In the genomic region with DNA sequence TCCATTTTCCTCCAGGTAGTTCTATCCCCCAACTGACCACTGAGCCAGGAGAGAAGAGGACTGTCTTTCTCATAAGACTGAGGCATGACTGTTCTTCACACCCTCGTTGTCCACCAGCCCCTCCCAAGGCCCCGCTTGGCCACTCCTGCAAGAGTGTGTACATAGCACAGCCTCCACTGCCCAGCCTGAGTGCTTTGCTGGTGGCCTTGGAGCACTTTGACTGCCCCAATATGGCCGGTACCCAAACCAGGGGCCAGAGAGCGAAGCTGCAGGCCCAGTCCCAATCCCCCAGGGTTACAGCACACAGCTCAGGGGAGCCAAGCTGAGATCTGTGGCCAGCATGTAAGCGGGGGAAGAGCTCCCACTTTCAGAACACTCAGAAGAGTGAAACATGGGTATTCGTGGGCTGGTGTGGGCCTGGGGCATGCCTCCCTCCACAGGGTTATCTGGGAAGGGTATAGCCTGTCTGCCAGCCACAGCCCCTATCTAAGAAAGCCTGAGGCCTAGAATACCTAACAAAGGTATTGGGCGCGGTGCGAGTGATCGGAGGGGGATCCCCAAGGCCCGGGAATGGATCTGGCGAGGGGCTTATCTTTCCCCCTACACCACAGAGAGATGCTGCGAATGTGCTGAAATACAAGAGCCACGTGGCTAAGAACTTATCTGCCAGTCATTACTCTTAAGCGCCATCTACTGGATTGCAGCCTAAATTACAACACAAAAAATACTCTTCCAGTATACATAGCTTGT, we compare ENCODE assay signal across 8 cellular contexts.
DNase-seq lines count a peak whose midpoint lies in the region; ATAC-seq, FAIRE-seq and TF ChIP-seq lines count a peak whose summit lies in the region.

No MANE protein-coding gene starts in this region.

- H3K9me1 ChIP-seq in endothelial cell of umbilical vein (replicated peaks; ENCODE audit: control insufficient read depth, extremely low read depth, insufficient read depth, low read length): no peaks in the 10 kb centered on the region

- ATAC-seq in GM19043 (IDR thresholded peaks at IDR 0.05; ENCODE audit: low read depth, unreplicated experiment) (peak; percentile 73), HG03280 (IDR thresholded peaks at IDR 0.05; ENCODE audit: unreplicated experiment) (peak; percentile 94), Panc1 (peak; percentile 84), HG02571 (IDR thresholded peaks at IDR 0.05; ENCODE audit: unreplicated experiment) (no peak)

- peak; percentile 50 for FAIRE-seq in endothelial cell of umbilical vein (lab: Jason Lieb, UNC)

- no peaks in the 10 kb centered on the region for H3K36me3 ChIP-seq in Panc1 (ENCODE audit: control insufficient read depth, insufficient read depth, low read length)
- H3K36me3 ChIP-seq in endothelial cell of umbilical vein (ENCODE audit: control insufficient read depth in 2 of 2, extremely low read depth in 1 of 2, insufficient read depth in 2 of 2, low read length in 2 of 2): no peaks in the 10 kb centered on the region

- BruUV-seq in Panc1 (replicated peaks; lab: Mats Ljungman, UMichigan) (no TSS peak), endothelial cell of umbilical vein (replicated peaks; lab: Mats Ljungman, UMichigan) (no TSS peak)

- dilution Hi-C loops in endothelial cell of umbilical vein (cut with MboI; ENCODE audit: extremely low pct_ligation_motif_present, low sequenced_read_pairs): no loop called here

- H3K27ac ChIP-seq in Panc1 (ENCODE audit: low read length) (no peak overlapping the region), endothelial cell of umbilical vein (ENCODE audit: insufficient read depth, low read depth, low read length) (no peak overlapping the region)

- H2AFZ ChIP-seq in endothelial cell of umbilical vein (ENCODE audit: low read depth, low read length): peak overlapping the region; percentile 72

- H3K4me1 Mint-ChIP-seq in progenitor cell of endocrine pancreas (ENCODE audit: low read depth): no peaks in the 10 kb centered on the region

- in situ Hi-C loops in Panc1 (cut with HindIII; ENCODE audit: low pct_unique_long_range_greater_than_20kb, low sequenced_read_pairs): no loop called here

- TF ChIP-seq CTCF in Panc1 (IDR thresholded peaks at IDR 0.05) (peak; percentile 84), endothelial cell of umbilical vein (IDR thresholded peaks at IDR 0.05; ENCODE audit: extremely low read depth in 1 of 2, insufficient read depth in 1 of 2, low read depth in 1 of 2, low read length in 2 of 2) (peak; percentile 55 to 56), progenitor cell of endocrine pancreas (IDR thresholded peaks at IDR 0.05; ENCODE audit: unreplicated experiment) (peak; percentile 40)

- POLR2A ChIA-PET in Panc1 (lab: Charles Lee) (no interaction called here), endothelial cell of umbilical vein (lab: Charles Lee) (no interaction called here)

- no peak overlapping the region for H3K9ac ChIP-seq in endothelial cell of umbilical vein (replicated peaks; ENCODE audit: extremely low read depth, insufficient read depth, low read length)

- CTCF ChIA-PET in Panc1 (lab: Charles Lee): interaction anchor here (0.5 to 0.7 kb wide), 2 partner anchors 43 to 47 kb away, joined by 3 to 5 read pairs; no protein-coding TSS in a partner anchor
- CTCF ChIA-PET in endothelial cell of umbilical vein (lab: Charles Lee): interaction anchor here (0.6 to 3.8 kb wide), 22 partner anchors 9 to 968 kb away, joined by 3 to 27 read pairs (median 4); no protein-coding TSS in a partner anchor

- H3K4me1 ChIP-seq in Panc1 (ENCODE audit: control insufficient read depth, insufficient read depth, low read length) (no peaks in the 10 kb centered on the region), endothelial cell of umbilical vein (ENCODE audit: control insufficient read depth, extremely low read depth, insufficient read depth, low read length) (no peaks in the 10 kb centered on the region)

- intact Hi-C loops in Panc1 (cut with micrococcal nuclease; ENCODE audit: unreplicated experiment) (no loop called here), endothelial cell of umbilical vein (cut with micrococcal nuclease) (loop anchor here (1.0 to 10.0 kb wide), 4 partner anchors 360 to 970 kb away; no protein-coding TSS in a partner anchor)

- H3K27me3 Mint-ChIP-seq in progenitor cell of endocrine pancreas: no peaks in the 10 kb centered on the region

- H3K27me3 ChIP-seq in Panc1 (ENCODE audit: control insufficient read depth, insufficient read depth, low read length) (no peaks in the 10 kb centered on the region), endothelial cell of umbilical vein (ENCODE audit: control insufficient read depth in 2 of 2, insufficient read depth in 2 of 2, low read length in 2 of 2) (no peaks in the 10 kb centered on the region)

- H3K36me3 Mint-ChIP-seq in progenitor cell of endocrine pancreas (ENCODE audit: insufficient read depth): peaks cover 6% of the 10 kb centered on the region

- DNase-seq in DMS114 treated with DMSO at 0.1 percent for 48 hours (lab: John Stamatoyannopoulos, UW; ENCODE audit: unreplicated experiment) (peak; percentile 30), Panc1 (ENCODE audit: low read depth, low spot score) (peak; percentile 25), endothelial cell of umbilical vein (ENCODE audit: low read depth, low spot score) (peak; percentile 33), progenitor cell of endocrine pancreas (ENCODE audit: low spot score, unreplicated experiment) (no peak), NCI-H2227 treated with DMSO at 0.1 percent for 48 hours (lab: John Stamatoyannopoulos, UW) (no peak)

- H3K4me3 ChIP-seq in Panc1 (ENCODE audit: low read depth in 2 of 2, low read length in 2 of 2): no peak overlapping the region
- no peak overlapping the region for H3K4me3 ChIP-seq in endothelial cell of umbilical vein (replicated peaks in 1 of 3; ENCODE audit: insufficient read depth in 1 of 3, low read depth in 1 of 3, low read length in 3 of 3)

- H3K9me3 ChIP-seq in Panc1 (ENCODE audit: control insufficient read depth, insufficient read depth, low read depth, low read length): no peaks in the 10 kb centered on the region
- no peaks in the 10 kb centered on the region for H3K9me3 ChIP-seq in endothelial cell of umbilical vein (replicated peaks; ENCODE audit: control insufficient read depth, insufficient read depth, low read length)

- no peak overlapping the region for H3K27ac Mint-ChIP-seq in progenitor cell of endocrine pancreas

- H3K4me2 ChIP-seq in endothelial cell of umbilical vein (ENCODE audit: insufficient read depth, low read length): no peak overlapping the region

- no peak for TF ChIP-seq POLR2A in endothelial cell of umbilical vein (IDR thresholded peaks at IDR 0.05; ENCODE audit: low read depth, low read length)

- no peaks in the 10 kb centered on the region for H4K20me1 ChIP-seq in endothelial cell of umbilical vein (replicated peaks; ENCODE audit: control insufficient read depth, extremely low read depth, insufficient read depth, low read length)

- no peaks in the 10 kb centered on the region for H3K79me2 ChIP-seq in endothelial cell of umbilical vein (ENCODE audit: control insufficient read depth, insufficient read depth, low read length)

- no peak overlapping the region for H3K4me3 Mint-ChIP-seq in progenitor cell of endocrine pancreas (ENCODE audit: low read depth)

- peaks cover 27% of the 10 kb centered on the region for H3K9me3 Mint-ChIP-seq in progenitor cell of endocrine pancreas (ENCODE audit: low read depth)

TF ChIP-seq in endothelial cell of umbilical vein, 7 proteins besides CTCF, POLR2A, EP300 and RAD21:
- TF ChIP-seq MYC (IDR thresholded peaks at IDR 0.05; ENCODE audit: low read depth, low read length): no peak
- TF ChIP-seq POLR2AphosphoS5 (IDR thresholded peaks at IDR 0.05; ENCODE audit: insufficient read depth, low read depth, low read length): no peak
- TF ChIP-seq FOS (IDR thresholded peaks at IDR 0.05; ENCODE audit: borderline replicate concordance, insufficient read depth, low read length): no peak
- TF ChIP-seq JUN (IDR thresholded peaks at IDR 0.05; ENCODE audit: borderline replicate concordance, insufficient read depth, insufficient read length, low read depth): no peak
- no peak for TF ChIP-seq EZH2 (IDR thresholded peaks at IDR 0.05; ENCODE audit: borderline replicate concordance, low read depth, low read length, severe bottlenecking)
- TF ChIP-seq, protein P1, sequence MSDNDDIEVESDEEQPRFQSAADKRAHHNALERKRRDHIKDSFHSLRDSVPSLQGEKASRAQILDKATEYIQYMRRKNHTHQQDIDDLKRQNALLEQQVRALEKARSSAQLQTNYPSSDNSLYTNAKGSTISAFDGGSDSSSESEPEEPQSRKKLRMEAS (IDR thresholded peaks at IDR 0.05; ENCODE audit: insufficient read depth, insufficient read length): peak; percentile 45

Comparison
In these comparisons a context has a peak if more than half of its experiments do, and no peak if none do; other contexts are left out.
1. DNase-seq: peak in DMS114 treated with DMSO at 0.1 percent for 48 hours (single experiment), Panc1 (single experiment) and endothelial cell of umbilical vein (single experiment); none in progenitor cell of endocrine pancreas (single experiment) and NCI-H2227 treated with DMSO at 0.1 percent for 48 hours (single experiment).
2. Peak in every context shown above with its lines, with median percentiles within 50 percentile points of each other: CTCF ChIP-seq.